Comparison of ENCODE assay signal across 8 cellular contexts in the genomic region with DNA sequence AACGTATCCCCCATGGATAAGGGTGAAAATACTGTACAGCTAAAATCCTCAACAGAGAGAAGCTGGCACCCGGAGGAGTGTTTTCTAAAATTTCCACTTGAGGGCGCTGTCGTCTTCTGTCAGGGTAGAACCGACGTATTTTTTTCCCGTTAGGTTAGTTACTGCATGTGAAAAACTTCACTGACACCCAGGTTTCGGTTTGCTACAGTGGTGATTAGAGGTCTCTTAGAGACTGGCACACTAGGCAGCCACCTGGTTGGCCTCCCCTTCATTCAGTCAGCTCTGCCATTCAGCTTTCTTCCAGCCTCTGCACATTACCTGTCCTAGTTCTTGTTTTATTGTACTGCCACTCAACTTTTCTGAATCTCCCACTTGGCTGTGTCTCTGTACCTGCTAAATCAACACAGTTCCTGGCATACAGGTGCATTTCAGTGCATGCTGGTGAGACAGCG. TPM values are rescaled to one million over a fixed set of nuclear protein-coding genes. Genes with fewer than 3 reads are reported as not detected.
A peak's percentile ranks its signal among the peaks of the same experiment; 100 is the strongest.
DNase-seq lines count a peak whose midpoint lies in the region; ATAC-seq and TF ChIP-seq lines count a peak whose summit lies in the region.

No MANE protein-coding gene starts in this region.

- H3K27me3 Mint-ChIP-seq in activated CD8-positive, alpha-beta T cell treated with anti-CD3 and anti-CD28 coated beads, Interleukin-2, amount 10 ng/mL, durations not matched to agents 7 days and 5 days (ENCODE audit: low read depth), result peaks cover 32% of the 10 kb centered on the region
- peaks cover 22 to 48% of the 10 kb centered on the region in 2 donors for H3K27me3 Mint-ChIP-seq in effector memory CD8-positive, alpha-beta T cell

- H3K4me3 ChIP-seq in GM12865 (ENCODE audit: low read depth, low read length), result no peak overlapping the region

- TF ChIP-seq CTCF in GM12865 (IDR thresholded peaks at IDR 0.05; ENCODE audit: insufficient read depth, low read depth, low read length, missing control alignments), result peak; percentile 75

- H3K36me3 Mint-ChIP-seq in activated CD8-positive, alpha-beta T cell treated with anti-CD3 and anti-CD28 coated beads, Interleukin-2, amount 10 ng/mL, durations not matched to agents 7 days and 5 days (ENCODE audit: low read depth), result no peaks in the 10 kb centered on the region
- H3K36me3 Mint-ChIP-seq in effector memory CD8-positive, alpha-beta T cell (ENCODE audit: insufficient read depth), result no peaks in the 10 kb centered on the region
- H3K36me3 Mint-ChIP-seq in stimulated activated effector memory CD8-positive, alpha-beta T cell treated with anti-CD3 and anti-CD28 coated beads, Interleukin-12 subunit alpha, Interleukin-12 subunit beta, amount 100 ng/mL, for 72 hours, result no peaks in the 10 kb centered on the region

- no peaks in the 10 kb centered on the region for H3K9me3 Mint-ChIP-seq in activated CD8-positive, alpha-beta T cell treated with anti-CD3 and anti-CD28 coated beads, Interleukin-2, amount 10 ng/mL, durations not matched to agents 7 days and 5 days (ENCODE audit: insufficient read depth)
- H3K9me3 Mint-ChIP-seq in effector memory CD8-positive, alpha-beta T cell, result no peaks in the 10 kb centered on the region
- H3K9me3 Mint-ChIP-seq in stimulated activated effector memory CD8-positive, alpha-beta T cell treated with anti-CD3 and anti-CD28 coated beads, Interleukin-12 subunit alpha, Interleukin-12 subunit beta, amount 100 ng/mL, for 72 hours, result no peaks in the 10 kb centered on the region

- no peak overlapping the region for H3K27ac Mint-ChIP-seq in activated CD8-positive, alpha-beta T cell treated with anti-CD3 and anti-CD28 coated beads, Interleukin-2, amount 10 ng/mL, durations not matched to agents 7 days and 5 days
- no peak overlapping the region for H3K27ac Mint-ChIP-seq in effector memory CD8-positive, alpha-beta T cell
- H3K27ac Mint-ChIP-seq in stimulated activated effector memory CD8-positive, alpha-beta T cell treated with anti-CD3 and anti-CD28 coated beads, Interleukin-12 subunit alpha, Interleukin-12 subunit beta, amount 100 ng/mL, for 72 hours, result no peak overlapping the region

- CTCF ChIA-PET in activated CD8-positive, alpha-beta T cell treated with anti-CD3 and anti-CD28 coated beads, Interleukin-2, amount 10 ng/mL, durations not matched to agents 7 days and 5 days (lab: Charles Lee), result interaction anchor here (0.7 to 4.9 kb wide), 32 partner anchors 11 to 302 kb away, joined by 3 to 77 read pairs (median 4); partner anchors contain the start of genes CCK and VIPR1

- peaks cover 4% of the 10 kb centered on the region for H3K4me1 Mint-ChIP-seq in activated CD8-positive, alpha-beta T cell treated with anti-CD3 and anti-CD28 coated beads, Interleukin-2, amount 10 ng/mL, durations not matched to agents 7 days and 5 days (ENCODE audit: low read depth)
- H3K4me1 Mint-ChIP-seq in effector memory CD8-positive, alpha-beta T cell (ENCODE audit: low read depth in 2 of 2), result peaks cover 0 to 7% of the 10 kb centered on the region in 2 donors
- peaks cover 8% of the 10 kb centered on the region for H3K4me1 Mint-ChIP-seq in stimulated activated effector memory CD8-positive, alpha-beta T cell treated with anti-CD3 and anti-CD28 coated beads, Interleukin-12 subunit alpha, Interleukin-12 subunit beta, amount 100 ng/mL, for 72 hours

- POLR2A ChIA-PET in activated CD8-positive, alpha-beta T cell treated with anti-CD3 and anti-CD28 coated beads, Interleukin-2, amount 10 ng/mL, durations not matched to agents 7 days and 5 days (lab: Charles Lee), result no interaction called here

- DNase-seq in GM12865 (ENCODE audit: low read depth) (peak; percentile 80), NCI-H748 (lab: John Stamatoyannopoulos, UW; ENCODE audit: unreplicated experiment) (peak; percentile 45), mucosa of gallbladder (ENCODE audit: low spot score) (peak; percentile 62), NCI-H1048 (lab: John Stamatoyannopoulos, UW) (no peak)
- DNase-seq in activated CD8-positive, alpha-beta T cell treated with anti-CD3 and anti-CD28 coated beads, Interleukin-2, amount 10 ng/mL, durations not matched to agents 7 days and 5 days, result peak; percentile 72
- peak; percentile 34 to 65 (median 41) for DNase-seq in effector memory CD8-positive, alpha-beta T cell
- DNase-seq in stimulated activated effector memory CD8-positive, alpha-beta T cell treated with anti-CD3 and anti-CD28 coated beads, Interleukin-12 subunit alpha, Interleukin-12 subunit beta, amount 100 ng/mL, for 72 hours (ENCODE audit: low spot score in 2 of 2), result peak; percentile 25 to 75

- ATAC-seq in HG02870 (IDR thresholded peaks at IDR 0.05; ENCODE audit: unreplicated experiment), result peak; percentile 53
- ATAC-seq in activated CD8-positive, alpha-beta T cell treated with anti-CD3 and anti-CD28 coated beads, Interleukin-2, amount 10 ng/mL, durations not matched to agents 7 days and 5 days, result peak; percentile 67
- ATAC-seq in effector memory CD8-positive, alpha-beta T cell (replicated peaks), result peak; percentile 59
- peak; percentile 63 for ATAC-seq in stimulated activated effector memory CD8-positive, alpha-beta T cell treated with anti-CD3 and anti-CD28 coated beads, Interleukin-12 subunit alpha, Interleukin-12 subunit beta, amount 100 ng/mL, for 72 hours

- H3K4me3 Mint-ChIP-seq in activated CD8-positive, alpha-beta T cell treated with anti-CD3 and anti-CD28 coated beads, Interleukin-2, amount 10 ng/mL, durations not matched to agents 7 days and 5 days, result no peak overlapping the region
- H3K4me3 Mint-ChIP-seq in effector memory CD8-positive, alpha-beta T cell, result no peak overlapping the region
- no peak overlapping the region for H3K4me3 Mint-ChIP-seq in stimulated activated effector memory CD8-positive, alpha-beta T cell treated with anti-CD3 and anti-CD28 coated beads, Interleukin-12 subunit alpha, Interleukin-12 subunit beta, amount 100 ng/mL, for 72 hours

RNA-seq across cellular contexts. Expression of gene CCK, which starts 18.4 kb away (rescaled TPM):
- not detected for total RNA-seq in activated CD8-positive, alpha-beta T cell treated with anti-CD3 and anti-CD28 coated beads, Interleukin-2, amount 10 ng/mL, durations not matched to agents 7 days and 5 days
- total RNA-seq in mucosa of gallbladder, result 1.3 TPM
